1 cellular context compared by ENCODE assay signal in the genomic region with DNA sequence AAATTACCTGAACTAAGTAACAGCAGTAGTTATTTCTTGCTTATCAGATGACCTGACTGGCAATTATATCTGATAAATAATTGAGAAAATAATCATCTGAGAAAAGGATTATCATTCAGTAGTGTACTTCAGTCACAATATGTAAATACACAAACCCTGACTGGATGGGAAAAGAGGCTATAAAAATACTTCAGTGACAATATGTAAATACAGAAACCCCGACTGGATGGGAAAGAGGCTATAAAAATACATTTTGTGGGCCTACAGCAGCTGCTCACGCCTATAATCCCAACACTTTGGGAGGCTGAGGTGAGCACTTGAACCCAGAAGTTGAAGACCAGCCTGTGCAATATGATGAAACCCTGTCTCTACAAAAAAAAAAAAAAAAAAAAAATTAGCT.
TF ChIP-seq lines count a peak whose summit lies in the region.

No MANE protein-coding gene starts in this region.

TF ChIP-seq in GM23338, 12 proteins besides CTCF, POLR2A, EP300 and RAD21 (continued from another document):
- TF ChIP-seq, protein P1, sequence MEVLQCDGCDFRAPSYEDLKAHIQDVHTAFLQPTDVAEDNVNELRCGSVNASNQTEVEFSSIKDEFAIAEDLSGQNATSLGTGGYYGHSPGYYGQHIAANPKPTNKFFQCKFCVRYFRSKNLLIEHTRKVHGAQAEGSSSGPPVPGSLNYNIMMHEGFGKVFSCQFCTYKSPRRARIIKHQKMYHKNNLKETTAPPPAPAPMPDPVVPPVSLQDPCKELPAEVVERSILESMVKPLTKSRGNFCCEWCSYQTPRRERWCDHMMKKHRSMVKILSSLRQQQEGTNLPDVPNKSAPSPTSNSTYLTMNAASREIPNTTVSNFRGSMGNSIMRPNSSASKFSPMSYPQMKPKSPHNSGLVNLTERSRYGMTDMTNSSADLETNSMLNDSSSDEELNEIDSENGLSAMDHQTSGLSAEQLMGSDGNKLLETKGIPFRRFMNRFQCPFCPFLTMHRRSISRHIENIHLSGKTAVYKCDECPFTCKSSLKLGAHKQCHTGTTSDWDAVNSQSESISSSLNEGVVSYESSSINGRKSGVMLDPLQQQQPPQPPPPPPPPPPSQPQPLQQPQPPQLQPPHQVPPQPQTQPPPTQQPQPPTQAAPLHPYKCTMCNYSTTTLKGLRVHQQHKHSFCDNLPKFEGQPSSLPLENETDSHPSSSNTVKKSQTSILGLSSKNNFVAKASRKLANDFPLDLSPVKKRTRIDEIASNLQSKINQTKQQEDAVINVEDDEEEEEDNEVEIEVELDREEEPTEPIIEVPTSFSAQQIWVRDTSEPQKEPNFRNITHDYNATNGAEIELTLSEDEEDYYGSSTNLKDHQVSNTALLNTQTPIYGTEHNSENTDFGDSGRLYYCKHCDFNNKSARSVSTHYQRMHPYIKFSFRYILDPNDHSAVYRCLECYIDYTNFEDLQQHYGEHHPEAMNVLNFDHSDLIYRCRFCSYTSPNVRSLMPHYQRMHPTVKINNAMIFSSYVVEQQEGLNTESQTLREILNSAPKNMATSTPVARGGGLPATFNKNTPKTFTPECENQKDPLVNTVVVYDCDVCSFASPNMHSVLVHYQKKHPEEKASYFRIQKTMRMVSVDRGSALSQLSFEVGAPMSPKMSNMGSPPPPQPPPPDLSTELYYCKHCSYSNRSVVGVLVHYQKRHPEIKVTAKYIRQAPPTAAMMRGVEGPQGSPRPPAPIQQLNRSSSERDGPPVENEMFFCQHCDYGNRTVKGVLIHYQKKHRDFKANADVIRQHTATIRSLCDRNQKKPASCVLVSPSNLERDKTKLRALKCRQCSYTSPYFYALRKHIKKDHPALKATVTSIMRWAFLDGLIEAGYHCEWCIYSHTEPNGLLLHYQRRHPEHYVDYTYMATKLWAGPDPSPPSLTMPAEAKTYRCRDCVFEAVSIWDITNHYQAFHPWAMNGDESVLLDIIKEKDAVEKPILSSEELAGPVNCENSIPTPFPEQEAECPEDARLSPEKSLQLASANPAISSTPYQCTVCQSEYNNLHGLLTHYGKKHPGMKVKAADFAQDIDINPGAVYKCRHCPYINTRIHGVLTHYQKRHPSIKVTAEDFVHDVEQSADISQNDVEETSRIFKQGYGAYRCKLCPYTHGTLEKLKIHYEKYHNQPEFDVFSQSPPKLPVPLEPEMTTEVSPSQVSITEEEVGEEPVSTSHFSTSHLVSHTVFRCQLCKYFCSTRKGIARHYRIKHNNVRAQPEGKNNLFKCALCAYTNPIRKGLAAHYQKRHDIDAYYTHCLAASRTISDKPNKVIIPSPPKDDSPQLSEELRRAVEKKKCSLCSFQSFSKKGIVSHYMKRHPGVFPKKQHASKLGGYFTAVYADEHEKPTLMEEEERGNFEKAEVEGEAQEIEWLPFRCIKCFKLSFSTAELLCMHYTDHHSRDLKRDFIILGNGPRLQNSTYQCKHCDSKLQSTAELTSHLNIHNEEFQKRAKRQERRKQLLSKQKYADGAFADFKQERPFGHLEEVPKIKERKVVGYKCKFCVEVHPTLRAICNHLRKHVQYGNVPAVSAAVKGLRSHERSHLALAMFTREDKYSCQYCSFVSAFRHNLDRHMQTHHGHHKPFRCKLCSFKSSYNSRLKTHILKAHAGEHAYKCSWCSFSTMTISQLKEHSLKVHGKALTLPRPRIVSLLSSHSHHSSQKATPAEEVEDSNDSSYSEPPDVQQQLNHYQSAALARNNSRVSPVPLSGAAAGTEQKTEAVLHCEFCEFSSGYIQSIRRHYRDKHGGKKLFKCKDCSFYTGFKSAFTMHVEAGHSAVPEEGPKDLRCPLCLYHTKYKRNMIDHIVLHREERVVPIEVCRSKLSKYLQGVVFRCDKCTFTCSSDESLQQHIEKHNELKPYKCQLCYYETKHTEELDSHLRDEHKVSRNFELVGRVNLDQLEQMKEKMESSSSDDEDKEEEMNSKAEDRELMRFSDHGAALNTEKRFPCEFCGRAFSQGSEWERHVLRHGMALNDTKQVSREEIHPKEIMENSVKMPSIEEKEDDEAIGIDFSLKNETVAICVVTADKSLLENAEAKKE (CRISPR knock-in tag; IDR thresholded peaks at IDR 0.05): no peak
- TF ChIP-seq CREB1 (CRISPR knock-in tag; IDR thresholded peaks at IDR 0.05; ENCODE audit: low read depth) (no peak), STAT1 (IDR thresholded peaks at IDR 0.05; ENCODE audit: unreplicated experiment) (no peak), POLR2AphosphoS5 (IDR thresholded peaks at IDR 0.05; ENCODE audit: low read depth) (no peak)
TF ChIP-seq in GM23338: peak in this region for 0.
